Comparison of ENCODE assay signal across 8 cellular contexts in genomic region chr12:124914392-124915248, GRCh38. TPM values are rescaled to one million over a fixed set of nuclear protein-coding genes. Genes with fewer than 3 reads are reported as not detected.
A peak's percentile ranks its signal among the peaks of the same experiment; 100 is the strongest.
DNase-seq lines count a peak whose midpoint lies in the region; ATAC-seq and TF ChIP-seq lines count a peak whose summit lies in the region.

UBC (minus strand) TSS chr12:124914650; CDS start chr12:124913771, 879 bp downstream.

- H3K36me3 ChIP-seq in Panc1 (ENCODE audit: control insufficient read depth, insufficient read depth, low read length) (peaks cover 15% of the 10 kb centered on the region), heart left ventricle (peaks cover 0 to 40% (median 28%) of the 10 kb centered on the region in 9 donors), vagina (peaks cover 0 to 26% of the 10 kb centered on the region in 2 donors)

- POLR2A ChIA-PET in Panc1 (lab: Charles Lee): interaction anchor here (0.6 to 2.4 kb wide), 8 partner anchors 9 to 374 kb away, joined by 4 to 19 read pairs (median 10); no protein-coding TSS in a partner anchor

- ATAC-seq in Panc1: peak; percentile 35
- peak in 3 of 4 donors; percentile 28 to 62 (median 58) for ATAC-seq in heart left ventricle

- H3K27ac ChIP-seq in Panc1 (ENCODE audit: low read length) (peak within 1 kb of the TSS; percentile 100), heart left ventricle (peak within 1 kb of the TSS; percentile 99 to 100 (median 100)), vagina (peak within 1 kb of the TSS; percentile 100)

- peaks cover 53% of the 10 kb centered on the region for H3K4me1 ChIP-seq in Panc1 (ENCODE audit: control insufficient read depth, insufficient read depth, low read length)
- peaks cover 10 to 71% (median 57%) of the 10 kb centered on the region in 12 donors for H3K4me1 ChIP-seq in heart left ventricle
- peaks cover 67% of the 10 kb centered on the region for H3K4me1 ChIP-seq in vagina

- peak within 1 kb of the TSS; percentile 100 for H3K4me3 Mint-ChIP-seq in activated naive CD8-positive, alpha-beta T cell treated with anti-CD3 and anti-CD28 coated beads for 36 hours

- WGBS in heart left ventricle, 4 donors: 1 to 3% (median 1%) methylated on average over 13 to 85 of the region's 85 CpGs

- in situ Hi-C loops in Panc1 (cut with HindIII; ENCODE audit: low pct_unique_long_range_greater_than_20kb, low sequenced_read_pairs): no loop called here

- no peaks in the 10 kb centered on the region for H3K9me3 ChIP-seq in Panc1 (ENCODE audit: control insufficient read depth, insufficient read depth, low read depth, low read length)
- H3K9me3 ChIP-seq in heart left ventricle: no peaks in the 10 kb centered on the region
- H3K9me3 ChIP-seq in vagina: no peaks in the 10 kb centered on the region

- DNase-seq in D341Med (ENCODE audit: low spot score): peak; percentile 94
- DNase-seq in HCEC 1CT: peak; percentile 98
- DNase-seq in Panc1 (ENCODE audit: low read depth, low spot score): no peak
- peak; percentile 90 for DNase-seq in activated naive CD8-positive, alpha-beta T cell treated with anti-CD3 and anti-CD28 coated beads for 36 hours
- peak; percentile 91 to 95 (median 94) for DNase-seq in heart left ventricle
- DNase-seq in putamen (ENCODE audit: low spot score): peak; percentile 92
- DNase-seq in vagina (ENCODE audit: extremely low spot score in 2 of 2): peak in 1 of 2 donors; percentile 95
- no peak for DNase-seq in OCI-M2 (lab: John Stamatoyannopoulos, UW; ENCODE audit: unreplicated experiment)

- peak within 1 kb of the TSS; percentile 91 to 93 for H3K4me3 ChIP-seq in Panc1 (ENCODE audit: low read depth in 2 of 2, low read length in 2 of 2)
- H3K4me3 ChIP-seq in heart left ventricle: peak within 1 kb of the TSS; percentile 76 to 98 (median 96)
- peak within 1 kb of the TSS; percentile 78 to 98 for H3K4me3 ChIP-seq in vagina

- peaks cover 72% of the 10 kb centered on the region for H3K4me1 Mint-ChIP-seq in activated naive CD8-positive, alpha-beta T cell treated with anti-CD3 and anti-CD28 coated beads for 36 hours

- peaks cover 39% of the 10 kb centered on the region for H3K36me3 Mint-ChIP-seq in activated naive CD8-positive, alpha-beta T cell treated with anti-CD3 and anti-CD28 coated beads for 36 hours

- TF ChIP-seq POLR2A in heart left ventricle (IDR thresholded peaks at IDR 0.05): peak; percentile 94 to 100
- TF ChIP-seq POLR2A in vagina (IDR thresholded peaks at IDR 0.05): peak; percentile 15 to 100

- H3K9me3 Mint-ChIP-seq in activated naive CD8-positive, alpha-beta T cell treated with anti-CD3 and anti-CD28 coated beads for 36 hours: peaks cover 1% of the 10 kb centered on the region

- H3K27ac Mint-ChIP-seq in activated naive CD8-positive, alpha-beta T cell treated with anti-CD3 and anti-CD28 coated beads for 36 hours: peak within 1 kb of the TSS; percentile 100

- BruUV-seq in Panc1 (replicated peaks; lab: Mats Ljungman, UMichigan): no TSS peak

- intact Hi-C loops in Panc1 (cut with micrococcal nuclease; ENCODE audit: unreplicated experiment) (no loop called here), heart left ventricle (cut with DNase I) (loop anchor here in 3 of 10 donors (1.0 to 10.0 kb wide), 4 partner anchors 14 to 400 kb away; no protein-coding TSS in a partner anchor), vagina (cut with DNase I) (no loop called here)

- H3K27me3 Mint-ChIP-seq in activated naive CD8-positive, alpha-beta T cell treated with anti-CD3 and anti-CD28 coated beads for 36 hours: peaks cover 10% of the 10 kb centered on the region

- CTCF ChIA-PET in Panc1 (lab: Charles Lee): interaction anchor here (1.7 kb wide), 1 partner anchor 25 kb away, joined by 6 read pairs; no protein-coding TSS in a partner anchor

- H3K27me3 ChIP-seq in Panc1 (ENCODE audit: control insufficient read depth, insufficient read depth, low read length) (no peaks in the 10 kb centered on the region), heart left ventricle (no peaks in the 10 kb centered on the region), vagina (no peaks in the 10 kb centered on the region)

- no peak for TF ChIP-seq CTCF in Panc1 (IDR thresholded peaks at IDR 0.05)
- peak in 1 of 12 donors; percentile 14 for TF ChIP-seq CTCF in heart left ventricle (IDR thresholded peaks at IDR 0.05)
- TF ChIP-seq CTCF in vagina (IDR thresholded peaks at IDR 0.05): no peak

RNA-seq across cellular contexts. Expression of gene UBC, which starts in this region (rescaled TPM):
- total RNA-seq in Panc1 (2021; ENCODE audit: unreplicated experiment): 1,725 TPM
- polyA plus RNA-seq in Panc1 (2012; ENCODE audit: insufficient read length): 2,683 TPM
- total RNA-seq in activated naive CD8-positive, alpha-beta T cell treated with anti-CD3 and anti-CD28 coated beads for 36 hours: 100 to 1,000 TPM; 927 to 944 TPM
- 1,000 to 10,000 TPM in 8 of 9 donors, 100 to 1,000 TPM in 1; 811 to 2,185 (median 1,239) TPM for total RNA-seq in heart left ventricle
- polyA plus RNA-seq in heart left ventricle: 1,000 to 10,000 TPM; 1,238 to 1,403 TPM
- 2,671 TPM for total RNA-seq in vagina

Comparison
In these comparisons a context has a peak if more than half of its experiments do, and no peak if none do; other contexts are left out.
1. DNase-seq: peak in D341Med (single experiment), HCEC 1CT (single experiment), activated naive CD8-positive, alpha-beta T cell treated with anti-CD3 and anti-CD28 coated beads for 36 hours (single experiment), heart left ventricle (5 of 5) and putamen (single experiment); none in Panc1 (single experiment) and OCI-M2 (single experiment).
2. Peak in every context shown above with its lines, with median percentiles within 50 percentile points of each other: H3K27ac ChIP-seq and H3K4me3 ChIP-seq.